In genomic region chr17:72539981-72540897, GRCh38 we compare ENCODE assay signal across 8 cellular contexts.
A peak's percentile ranks its signal among the peaks of the same experiment; 100 is the strongest.
DNase-seq lines count a peak whose midpoint lies in the region; ATAC-seq and TF ChIP-seq lines count a peak whose summit lies in the region.

No MANE protein-coding gene starts in this region.

- H3K27me3 Mint-ChIP-seq in type B pancreatic cell, result no peaks in the 10 kb centered on the region

- H3K4me3 ChIP-seq in DOHH2 (ENCODE audit: low read length) (no peak overlapping the region), HUES64 (ENCODE audit: low read length) (peak overlapping the region; percentile 33), neutrophil (ENCODE audit: low read depth in 1 of 2, low read length in 1 of 2) (no peak overlapping the region)

- peaks cover 8% of the 10 kb centered on the region for H3K27me3 ChIP-seq in DOHH2 (ENCODE audit: control insufficient read depth, low read length)
- no peaks in the 10 kb centered on the region for H3K27me3 ChIP-seq in HUES64 (ENCODE audit: insufficient read depth, low read length)
- peaks cover 61% of the 10 kb centered on the region for H3K27me3 ChIP-seq in neutrophil

- 11% methylated on average over 47 of the region's 50 CpGs for WGBS in HUES64

- H3K9me3 ChIP-seq in DOHH2 (ENCODE audit: control insufficient read depth, insufficient read depth, low read length) (no peaks in the 10 kb centered on the region), HUES64 (ENCODE audit: insufficient read depth, low read depth, low read length) (no peaks in the 10 kb centered on the region), neutrophil (no peaks in the 10 kb centered on the region)

- peak overlapping the region; percentile 75 for H3K4me3 Mint-ChIP-seq in type B pancreatic cell

- H3F3A ChIP-seq in DOHH2 (ENCODE audit: control insufficient read depth, insufficient read depth), result no peaks in the 10 kb centered on the region

- peaks cover 32% of the 10 kb centered on the region for H3K36me3 Mint-ChIP-seq in type B pancreatic cell

- no peaks in the 10 kb centered on the region for H3K36me3 ChIP-seq in DOHH2 (ENCODE audit: control insufficient read depth, low read length)
- no peaks in the 10 kb centered on the region for H3K36me3 ChIP-seq in HUES64 (ENCODE audit: insufficient read depth, low read length)
- H3K36me3 ChIP-seq in neutrophil, result no peaks in the 10 kb centered on the region

- ATAC-seq in GM21526 (IDR thresholded peaks at IDR 0.05; ENCODE audit: low FRiP score, unreplicated experiment), result peak; percentile 86

- no peaks in the 10 kb centered on the region for H4K20me1 ChIP-seq in DOHH2 (ENCODE audit: control insufficient read depth, insufficient read depth, low read depth, low read length)

- H3K4me2 ChIP-seq in DOHH2 (ENCODE audit: low read length), result no peak overlapping the region

- H3K9ac ChIP-seq in HUES64 (ENCODE audit: low read depth, low read length), result peak overlapping the region; percentile 11; the same call in 1 of the 2 replicates

- H3K79me2 ChIP-seq in DOHH2 (ENCODE audit: control insufficient read depth, low read length), result no peaks in the 10 kb centered on the region

- DNase-seq in RKO (ENCODE audit: low spot score) (peak; percentile 51), foreskin melanocyte (peak; percentile 52), type B pancreatic cell (ENCODE audit: extremely low spot score, unreplicated experiment) (peak; percentile 92)
- DNase-seq in activated effector memory CD4-positive, alpha-beta T cell treated with anti-CD3 and anti-CD28 coated beads, Interleukin-2, amount 50 U/mL, for 16 hours, result peak; percentile 86

- H3K4me1 ChIP-seq in DOHH2 (ENCODE audit: control insufficient read depth, low read length) (no peaks in the 10 kb centered on the region), HUES64 (ENCODE audit: insufficient read depth, low read length) (peaks cover 17% of the 10 kb centered on the region), neutrophil (ENCODE audit: control insufficient read depth in 1 of 2, insufficient read depth in 1 of 2, low read depth in 1 of 2, low read length in 1 of 2) (no peaks in the 10 kb centered on the region)

- H3K4me1 Mint-ChIP-seq in type B pancreatic cell (ENCODE audit: unreplicated experiment), result peaks cover 56% of the 10 kb centered on the region

- H3K27ac Mint-ChIP-seq in type B pancreatic cell, result peak overlapping the region; percentile 80

- H3K9me2 ChIP-seq in DOHH2 (replicated peaks; ENCODE audit: control insufficient read depth, low read length), result no peaks in the 10 kb centered on the region

- no peak overlapping the region for H3K27ac ChIP-seq in DOHH2 (ENCODE audit: low read depth, low read length)
- no peak overlapping the region for H3K27ac ChIP-seq in HUES64 (ENCODE audit: low read depth, low read length)
- H3K27ac ChIP-seq in neutrophil, result no peak overlapping the region

- peaks cover 5% of the 10 kb centered on the region for H3K9me3 Mint-ChIP-seq in type B pancreatic cell

- TF ChIP-seq CTCF in DOHH2 (IDR thresholded peaks at IDR 0.05; ENCODE audit: low read depth, low read length, poor library complexity, severe bottlenecking) (peak; percentile 77), neutrophil (IDR thresholded peaks at IDR 0.05) (peak; percentile 62), type B pancreatic cell (conservative IDR thresholded peaks at IDR 0.05) (peak; percentile 93)
